In the genomic region with DNA sequence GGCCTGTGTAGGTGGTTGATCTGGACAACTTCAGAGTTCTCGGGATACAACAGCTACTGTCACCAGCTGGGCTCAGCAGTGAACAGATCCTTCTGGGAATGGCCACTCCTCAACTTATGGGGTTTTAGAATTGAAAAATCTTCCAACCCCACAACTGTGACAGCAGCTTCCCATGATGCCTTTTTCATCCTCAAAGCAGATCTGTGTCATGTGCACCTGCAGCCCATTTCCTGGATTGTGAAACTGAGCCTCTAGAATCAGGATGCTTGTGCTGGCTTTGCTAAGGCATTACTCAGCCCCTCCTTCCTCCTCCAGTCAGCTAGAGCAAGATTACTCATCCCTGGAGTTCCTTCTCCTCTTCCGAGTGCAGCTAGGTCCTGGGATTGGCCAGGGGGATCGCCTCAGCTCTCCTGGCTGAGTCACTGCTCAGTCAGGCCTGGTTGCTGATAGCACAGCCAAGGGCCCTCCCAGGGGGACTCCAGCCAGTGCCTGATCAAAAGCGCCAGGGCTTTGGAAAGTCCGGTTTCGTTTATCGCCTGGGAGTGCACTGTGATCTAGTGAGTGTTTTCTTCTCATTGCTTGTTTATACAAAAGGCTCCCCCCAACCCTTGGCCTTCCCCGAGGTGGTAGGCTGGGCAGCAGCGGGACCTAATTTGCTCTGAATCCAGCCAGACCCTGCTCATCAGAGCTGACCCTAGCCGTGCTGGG, we compare ENCODE assay signal across 8 cellular contexts. TPM values are rescaled to one million over a fixed set of nuclear protein-coding genes. Genes with fewer than 3 reads are reported as not detected.
A peak's percentile ranks its signal among the peaks of the same experiment; 100 is the strongest.
DNase-seq lines count a peak whose midpoint lies in the region; ATAC-seq and TF ChIP-seq lines count a peak whose summit lies in the region.

No MANE protein-coding gene starts in this region.

- peaks cover 0 to 4% of the 10 kb centered on the region in 2 donors for H3K27me3 ChIP-seq in left lung

- DNase-seq in NCI-H526 (lab: John Stamatoyannopoulos, UW) (peak; percentile 86 to 93), left lung (peak; percentile 94 to 96)
- DNase-seq in activated CD4-positive, alpha-beta T cell treated with anti-CD3 and anti-CD28 coated beads for 4 hours, result peak; percentile 69 to 74
- DNase-seq in stimulated activated CD4-positive, alpha-beta T cell treated with anti-CD3 and anti-CD28 coated beads, Interleukin-2, amount 100 ng/mL, for 4 hours (ENCODE audit: low read depth), result peak; percentile 62

- H3K27ac ChIP-seq in C4-2B, result peak overlapping the region; percentile 92
- H3K27ac ChIP-seq in cingulate gyrus (ENCODE audit: low read depth, low read length), result peak overlapping the region; percentile 34
- peak overlapping the region; percentile 80 to 85 for H3K27ac ChIP-seq in left lung

- ATAC-seq in GM19397 (IDR thresholded peaks at IDR 0.05; ENCODE audit: unreplicated experiment) (peak; percentile 43), HG03520 (IDR thresholded peaks at IDR 0.05; ENCODE audit: unreplicated experiment) (peak; percentile 53), left lung (peak; percentile 91)

- H3K4me3 ChIP-seq in left lung, result peak overlapping the region in 1 of 2 donors; percentile 9

- intact Hi-C loops in left lung (cut with DNase I), result no loop called here

- no peaks in the 10 kb centered on the region for H3K36me3 ChIP-seq in left lung

- no peaks in the 10 kb centered on the region for H3K9me3 ChIP-seq in left lung

- peaks cover 19 to 60% of the 10 kb centered on the region in 2 donors for H3K4me1 ChIP-seq in left lung

- TF ChIP-seq CTCF in C4-2B (conservative IDR thresholded peaks at IDR 0.05) (no peak), left lung (IDR thresholded peaks at IDR 0.05) (no peak)

RNA-seq across cellular contexts. Expression of gene LPIN1, which starts 2.4 kb away (rescaled TPM):
- total RNA-seq in left lung, result 10 to 100 TPM; 33.1 to 47.2 TPM

Comparison
In these comparisons a context has a peak if more than half of its experiments do, and no peak if none do; other contexts are left out.
1. H3K27ac ChIP-seq: peak in every context shown above with its lines; median percentile 92 in C4-2B; 82 in left lung; 34 in cingulate gyrus.